In genomic region chr17:50634123-50634914, GRCh38 we compare ENCODE assay signal across 8 cellular contexts. TPM values are rescaled to one million over a fixed set of nuclear protein-coding genes. Genes with fewer than 3 reads are reported as not detected.
DNase-seq lines count a peak whose midpoint lies in the region; ATAC-seq, FAIRE-seq and TF ChIP-seq lines count a peak whose summit lies in the region.

ABCC3 (plus strand) TSS chr17:50634881; CDS start chr17:50634937, 56 bp downstream.

- peak within 1 kb of the TSS; percentile 87 for H3K4me2 ChIP-seq in HCT116 (ENCODE audit: low read length)

- no peaks in the 10 kb centered on the region for H3K9me2 ChIP-seq in HCT116 (ENCODE audit: insufficient read depth)

- POLR2A ChIA-PET in HCT116 (lab: Charles Lee) = no interaction called here

- H3K4me1 ChIP-seq in HCT116 (ENCODE audit: control insufficient read depth in 1 of 2, insufficient read depth in 2 of 2, low read length in 2 of 2) (peaks cover 58 to 90% of the 10 kb centered on the region in 2 experiments), left ventricle myocardium inferior (peaks cover 19% of the 10 kb centered on the region)

- H3K36me3 ChIP-seq in HCT116 (ENCODE audit: control insufficient read depth in 1 of 2, insufficient read depth in 2 of 2, low read length in 2 of 2) = no peaks in the 10 kb centered on the region
- H3K36me3 ChIP-seq in left ventricle myocardium inferior = no peaks in the 10 kb centered on the region

- peak within 1 kb of the TSS; percentile 82 for H3K27ac ChIP-seq in HCT116 (ENCODE audit: low read depth, low read length)
- H3K27ac ChIP-seq in VCaP = peak within 1 kb of the TSS; percentile 69; the same call in 1 of the 2 replicates
- H3K27ac ChIP-seq in left ventricle myocardium inferior (replicated peaks) = no peak within 1 kb of the TSS

- peak within 1 kb of the TSS; percentile 69 to 72 for H3K4me3 ChIP-seq in HCT116 (replicated peaks in 1 of 2; ENCODE audit: low read depth in 1 of 2, low read length in 2 of 2)
- peak within 1 kb of the TSS; percentile 63 for H3K4me3 ChIP-seq in left ventricle myocardium inferior
- peak within 1 kb of the TSS; percentile 43 for H3K4me3 ChIP-seq in retinal pigment epithelial cell (ENCODE audit: low read length)

- DNase-seq in HCT116 (ENCODE audit: low read depth, low spot score) (no peak), left ventricle myocardium inferior (peak; percentile 30), retinal pigment epithelial cell (ENCODE audit: low read depth) (no peak), NCI-H2107 (lab: John Stamatoyannopoulos, UW) (no peak), D721Med (ENCODE audit: insufficient read length, low spot score) (no peak)
- no peak for DNase-seq in stimulated activated naive CD4-positive, alpha-beta T cell (lab: John Stamatoyannopoulos, UW)
- no peak for DNase-seq in activated CD4-positive, alpha-beta T cell treated with anti-CD3 and anti-CD28 coated beads for 1 hour

- no peak for FAIRE-seq in D721Med (lab: Jason Lieb, UNC)

- peak; percentile 29 for ATAC-seq in HCT116

- TF ChIP-seq CTCF in HCT116 (IDR thresholded peaks at IDR 0.05 in 2 of 3, conservative IDR thresholded peaks at IDR 0.05 in 1 of 3; ENCODE audit: borderline replicate concordance in 1 of 3, insufficient read depth in 1 of 3, low read depth in 2 of 3, low read length in 2 of 3) = no peak
- TF ChIP-seq CTCF in VCaP (conservative IDR thresholded peaks at IDR 0.05) = no peak
- TF ChIP-seq CTCF in left ventricle myocardium inferior (IDR thresholded peaks at IDR 0.05; ENCODE audit: borderline replicate concordance) = no peak
- no peak for TF ChIP-seq CTCF in retinal pigment epithelial cell (conservative IDR thresholded peaks at IDR 0.05; ENCODE audit: low read depth, low read length)
- no peak for TF ChIP-seq CTCF in D721Med (IDR thresholded peaks at IDR 0.05; ENCODE audit: insufficient read depth, missing control alignments)

- intact Hi-C loops in HCT116 (cut with micrococcal nuclease) (loop anchor here (10.0 kb wide), 1 partner anchor 230 kb away; the partner anchor contains the start of gene TOB1), left ventricle myocardium inferior (cut with micrococcal nuclease) (loop anchor here (5.0 kb wide), 1 partner anchor 48 kb away; no protein-coding TSS in a partner anchor)

- H3K9ac ChIP-seq in HCT116 (ENCODE audit: low read length) = peak within 1 kb of the TSS; percentile 81

- no TSS peak for BruUV-seq in HCT116 (replicated peaks; lab: Mats Ljungman, UMichigan)

- H3K9me3 ChIP-seq in HCT116 (ENCODE audit: control insufficient read depth in 1 of 2, insufficient read depth in 1 of 2, low read depth in 1 of 2, low read length in 2 of 2) = no peaks in the 10 kb centered on the region
- no peaks in the 10 kb centered on the region for H3K9me3 ChIP-seq in left ventricle myocardium inferior (replicated peaks)

- no peak for TF ChIP-seq RAD21 in HCT116 (IDR thresholded peaks at IDR 0.05; ENCODE audit: low read depth)

- H3K27me3 ChIP-seq in HCT116 (ENCODE audit: insufficient read depth, low read length) = no peaks in the 10 kb centered on the region
- H3K27me3 ChIP-seq in left ventricle myocardium inferior (ENCODE audit: low read depth) = peaks cover 84% of the 10 kb centered on the region

- no peak for TF ChIP-seq POLR2A in HCT116 (IDR thresholded peaks at IDR 0.05; ENCODE audit: borderline replicate concordance, extremely low read depth, insufficient read depth, insufficient read length)

- peak within 1 kb of the TSS; percentile 91 for H2AFZ ChIP-seq in HCT116 (ENCODE audit: low read depth, low read length, poor library complexity, severe bottlenecking)

- H4K20me1 ChIP-seq in HCT116 (ENCODE audit: insufficient read depth) = no peaks in the 10 kb centered on the region

- RAD21 ChIA-PET in HCT116 (lab: Charles Lee; ENCODE audit: low non-redundant PET in 1 of 2, low total read pairs in 2 of 2, uncharacterized antibody in 2 of 2, unreplicated experiment in 2 of 2) = interaction anchor here in 1 of 2 experiments (0.6 to 0.7 kb wide), 2 partner anchors 50 to 500 kb away, joined by 3 to 4 read pairs; no protein-coding TSS in a partner anchor

- CTCF ChIA-PET in HCT116 (lab: Charles Lee) = interaction anchor here (5.1 kb wide), 1 partner anchor 9 kb away, joined by 34 read pairs; no protein-coding TSS in a partner anchor

- peaks cover 26% of the 10 kb centered on the region for H3K79me2 ChIP-seq in HCT116 (ENCODE audit: insufficient read depth, low read length)

TF ChIP-seq in HCT116, 20 proteins besides CTCF, POLR2A, EP300 and RAD21:
- TF ChIP-seq EZH2 (IDR thresholded peaks at IDR 0.05) (no peak), SRF (IDR thresholded peaks at IDR 0.05; ENCODE audit: low read depth) (no peak), POLR2AphosphoS5 (IDR thresholded peaks at IDR 0.05; ENCODE audit: low read depth, low read length) (peak; percentile 81), ATF3 (IDR thresholded peaks at IDR 0.05) (no peak), FOSL1 (IDR thresholded peaks at IDR 0.05; ENCODE audit: low read depth) (no peak), ZFX (IDR thresholded peaks at IDR 0.05) (no peak), SP1 (IDR thresholded peaks at IDR 0.05; ENCODE audit: low read depth) (no peak)

RNA-seq across cellular contexts. Expression of gene ABCC3, which starts in this region (rescaled TPM):
- total RNA-seq in HCT116 (2021; ENCODE audit: unreplicated experiment) (66.2 TPM), left ventricle myocardium inferior (0.88 TPM)
- polyA plus RNA-seq in HCT116 (2012) = 40.1 and 55.8 TPM in 2 replicates

Comparison
In these comparisons a context has a peak if more than half of its experiments do, and no peak if none do; other contexts are left out.
1. RNA of gene ABCC3 (total RNA-seq): 66.2 TPM in HCT116 (single experiment); 0.88 TPM in left ventricle myocardium inferior (single experiment); every median in the first group is over 10 times any median in the second.
2. Peak in DNase-seq and H3K4me3 ChIP-seq in left ventricle myocardium inferior; RNA of the gene not detected or under 1 TPM.
3. Peak in every context shown above with its lines, with median percentiles within 50 percentile points of each other: H3K4me3 ChIP-seq.